Comparison of ENCODE assay signal across 28 cellular contexts in genomic region chr12:19148860-19149259, GRCh38. TPM values are rescaled to one million over a fixed set of nuclear protein-coding genes. Genes with fewer than 3 reads are reported as not detected.
DNase-seq lines count a peak whose midpoint lies in the region; ATAC-seq and TF ChIP-seq lines count a peak whose summit lies in the region.
"Had no signal": no experiment of that assay in that cellular context is flagged by ENCODE, and none has a peak within 500 bp of the region (broad histone marks: within the 10 kb centered on the region; RNA-seq: fewer than 3 reads in every experiment).

No MANE protein-coding gene starts in this region.

- no peak overlapping the region for H2BK5ac ChIP-seq in trophoblast cell (ENCODE audit: low read depth, low read length, poor library complexity)

- POLR2A ChIA-PET in PC-9 (lab: Charles Lee; ENCODE audit: unreplicated experiment), result no interaction called here

- intact Hi-C loops in left ventricle myocardium inferior (cut with micrococcal nuclease) (no loop called here), Right ventricle myocardium superior (cut with DNase I) (no loop called here), PC-9 (cut with micrococcal nuclease; ENCODE audit: unreplicated experiment) (no loop called here)

- peak overlapping the region; percentile 78 for H3K27ac ChIP-seq in left ventricle myocardium inferior (replicated peaks)
- no peak overlapping the region for H3K27ac ChIP-seq in trophoblast cell (ENCODE audit: low read depth, low read length)
- no peak overlapping the region for H3K27ac ChIP-seq in PC-9
- H3K27ac ChIP-seq: A549, adrenal gland, Peyer's patch had no signal

- H2AFZ ChIP-seq in trophoblast cell (ENCODE audit: insufficient read depth, low read length, poor library complexity), result no peak overlapping the region
- no peak overlapping the region for H2AFZ ChIP-seq in PC-9

- no peak overlapping the region for H3K18ac ChIP-seq in trophoblast cell (ENCODE audit: low read length)

- H3K27me3 ChIP-seq in left ventricle myocardium inferior (ENCODE audit: low read depth) (no peaks in the 10 kb centered on the region), trophoblast cell (ENCODE audit: insufficient read depth, low read length) (no peaks in the 10 kb centered on the region), PC-9 (ENCODE audit: insufficient read depth, low read depth) (no peaks in the 10 kb centered on the region)
- H3K27me3 ChIP-seq: adrenal gland, Peyer's patch had no signal

- no peak overlapping the region for H4K12ac ChIP-seq in trophoblast cell (ENCODE audit: low read depth, low read length)

- no peak for TF ChIP-seq CTCF in left ventricle myocardium inferior (IDR thresholded peaks at IDR 0.05; ENCODE audit: borderline replicate concordance)
- no peak for TF ChIP-seq CTCF in PC-9 (conservative IDR thresholded peaks at IDR 0.05)

- no peak overlapping the region for H3K4ac ChIP-seq in trophoblast cell (ENCODE audit: low read depth, low read length)

- BruUV-seq in PC-9 (replicated peaks; lab: Mats Ljungman, UMichigan), result no TSS peak

- no peak overlapping the region for H2BK12ac ChIP-seq in trophoblast cell (ENCODE audit: low read length)

- ATAC-seq in Right ventricle myocardium superior (ENCODE audit: poor library complexity) (no peak), GM19467 (IDR thresholded peaks at IDR 0.05; ENCODE audit: unreplicated experiment) (peak; percentile 64), HG03175 (IDR thresholded peaks at IDR 0.05; ENCODE audit: unreplicated experiment) (peak; percentile 89), GM21576 (IDR thresholded peaks at IDR 0.05; ENCODE audit: unreplicated experiment) (no peak), GM21526 (IDR thresholded peaks at IDR 0.05; ENCODE audit: low FRiP score, unreplicated experiment) (no peak)
- ATAC-seq: A549; activated T-helper 17 cell treated with anti-CD3 and anti-CD28 coated beads, Interleukin-2, amount 50 U/mL, for 72 hours; effector memory CD8-positive, alpha-beta T cell; K562; left lobe of liver had no signal

- H3F3A ChIP-seq in PC-9 (ENCODE audit: insufficient read depth, low read depth), result no peaks in the 10 kb centered on the region; the same call in 1 of the 2 replicates

- CTCF ChIA-PET in PC-9 (lab: Charles Lee), result no interaction called here

- no peak overlapping the region for H3K4me3 ChIP-seq in left ventricle myocardium inferior
- H3K4me3 ChIP-seq in trophoblast cell (ENCODE audit: low read depth, low read length), result no peak overlapping the region
- H3K4me3 ChIP-seq in PC-9, result no peak overlapping the region
- H3K4me3 ChIP-seq: A549, adrenal gland, K562, Peyer's patch had no signal

- DNase-seq in left ventricle myocardium inferior (no peak), Right ventricle myocardium superior (no peak), trophoblast cell (no peak), PC-9 (no peak)
- DNase-seq: activated naive CD4-positive, alpha-beta T cell treated with anti-CD3 and anti-CD28 coated beads, Interleukin-2, amount 10 ng/mL, durations not matched to agents 7 days and 5 days; adrenal gland; AML-193; CD8-positive, alpha-beta memory T cell; DMS 273 treated with DMSO at 0.1 percent for 48 hours; effector memory CD8-positive, alpha-beta T cell; EL; H7; mesenchymal stem cell; NCI-H1417 treated with DMSO at 0.1 percent for 48 hours; NCI-H2081; NCI-H2227 treated with DMSO at 0.1 percent for 48 hours; NCI-H526 treated with DMSO at 0.1 percent for 48 hours; nephron progenitor cell; Peyer's patch; stimulated activated naive CD4-positive, alpha-beta T cell had no signal

- no peak overlapping the region for H4K91ac ChIP-seq in trophoblast cell (ENCODE audit: low read depth, low read length)

- H4K8ac ChIP-seq in trophoblast cell (ENCODE audit: low read depth, low read length), result no peak overlapping the region

- no peaks in the 10 kb centered on the region for H3K79me1 ChIP-seq in trophoblast cell (ENCODE audit: low read length)

- H3K23ac ChIP-seq in trophoblast cell (ENCODE audit: low read length), result no peak overlapping the region

- no peak overlapping the region for H3K4me2 ChIP-seq in trophoblast cell (ENCODE audit: low read length)
- no peak overlapping the region for H3K4me2 ChIP-seq in PC-9
- H3K4me2 ChIP-seq: A549 had no signal

- no peak overlapping the region for H3K9ac ChIP-seq in trophoblast cell (ENCODE audit: low read length)

- peaks cover 6% of the 10 kb centered on the region for H3K36me3 ChIP-seq in left ventricle myocardium inferior
- H3K36me3 ChIP-seq in trophoblast cell (ENCODE audit: control insufficient read depth in 1 of 2, insufficient read depth in 2 of 2, low read length in 2 of 2), result peaks cover 8 to 11% of the 10 kb centered on the region in 2 experiments
- 0 out of 2 replicates have a peak, but pooled peaks cover 6% of the 10 kb centered on the region for H3K36me3 ChIP-seq in PC-9 (ENCODE audit: low read depth)
- H3K36me3 ChIP-seq: adrenal gland, Peyer's patch had no signal

- H3K4me1 ChIP-seq in left ventricle myocardium inferior, result peaks cover 93% of the 10 kb centered on the region
- no peaks in the 10 kb centered on the region for H3K4me1 ChIP-seq in trophoblast cell (ENCODE audit: control insufficient read depth in 1 of 2, insufficient read depth in 2 of 2, low read length in 2 of 2)
- H3K4me1 ChIP-seq in PC-9 (replicated peaks; ENCODE audit: insufficient read depth), result no peaks in the 10 kb centered on the region
- H3K4me1 ChIP-seq: adrenal gland had no signal

- H3K79me2 ChIP-seq in trophoblast cell (ENCODE audit: control insufficient read depth, insufficient read depth, low read length, poor library complexity), result no peaks in the 10 kb centered on the region
- 0 out of 2 replicates have a peak, but pooled peaks cover 3% of the 10 kb centered on the region for H3K79me2 ChIP-seq in PC-9 (ENCODE audit: low read depth)

- H3K9me2 ChIP-seq in PC-9 (ENCODE audit: insufficient read depth), result no peaks in the 10 kb centered on the region

- H3K14ac ChIP-seq in trophoblast cell (ENCODE audit: low read length), result no peak overlapping the region

- no peak overlapping the region for H2BK120ac ChIP-seq in trophoblast cell (ENCODE audit: insufficient read depth, low read length, poor library complexity)

- no peak overlapping the region for H2AK5ac ChIP-seq in trophoblast cell (ENCODE audit: low read length)

- 0 out of 2 replicates have a peak, but pooled peaks cover 4% of the 10 kb centered on the region for H4K20me1 ChIP-seq in PC-9 (ENCODE audit: insufficient read depth)

- H3K9me3 ChIP-seq in left ventricle myocardium inferior (replicated peaks) (no peaks in the 10 kb centered on the region), trophoblast cell (ENCODE audit: insufficient read depth, low read depth, low read length) (no peaks in the 10 kb centered on the region), PC-9 (ENCODE audit: insufficient read depth, low read depth) (no peaks in the 10 kb centered on the region)
- H3K9me3 ChIP-seq: A549, adrenal gland, Peyer's patch had no signal

RNA-seq across cellular contexts. Expression of gene PLEKHA5, which starts 19.3 kb away (rescaled TPM):
- total RNA-seq in left ventricle myocardium inferior (60.8 TPM), Right ventricle myocardium superior (55.5 TPM), PC-9 (2021) (51.3 and 54.1 TPM in 2 replicates)
- 33.8 and 35.6 TPM in 2 replicates for polyA plus RNA-seq in trophoblast cell (2013)

Comparison
In these comparisons a context has a peak if more than half of its experiments do, and no peak if none do; other contexts are left out.
1. ATAC-seq: peak in GM19467 (single experiment) and HG03175 (single experiment); none in Right ventricle myocardium superior (single experiment), GM21576 (single experiment) and GM21526 (single experiment).